In genomic region chr2:241422350-241422749, GRCh38 we compare ENCODE assay signal across 28 cellular contexts.
"Had no signal": no experiment of that assay in that cellular context is flagged by ENCODE, and none has a peak within 500 bp of the region (broad histone marks: within the 10 kb centered on the region; RNA-seq: fewer than 3 reads in every experiment).

No MANE protein-coding gene starts in this region.

- ATAC-seq: activated CD4-positive, alpha-beta T cell treated with anti-CD3 and anti-CD28 coated beads for 36 hours; activated CD8-positive, alpha-beta memory T cell treated with anti-CD3 and anti-CD28 coated beads, Interleukin-2, amount 10 ng/mL, durations not matched to agents 7 days and 5 days; activated CD8-positive, alpha-beta T cell treated with anti-CD3 and anti-CD28 coated beads, Interleukin-2, amount 10 ng/mL, durations not matched to agents 7 days and 5 days; activated naive CD8-positive, alpha-beta T cell treated with anti-CD3 and anti-CD28 coated beads, Interleukin-2, amount 50 U/mL, for 24 hours; body of pancreas; effector memory CD8-positive, alpha-beta T cell; gastroesophageal sphincter had no signal

- H3K27ac ChIP-seq: adrenal gland, body of pancreas, epithelial cell of prostate, esophagus squamous epithelium, gastroesophageal sphincter had no signal

- H3K4me1 ChIP-seq: adrenal gland, body of pancreas, esophagus squamous epithelium, gastroesophageal sphincter had no signal

- H3K4me3 ChIP-seq: adrenal gland, body of pancreas, esophagus squamous epithelium, gastroesophageal sphincter had no signal

- H3K9me3 ChIP-seq: body of pancreas had no signal

- DNase-seq: activated CD4-positive, alpha-beta memory T cell treated with anti-CD3 and anti-CD28 coated beads for 36 hours; activated CD4-positive, alpha-beta T cell treated with anti-CD3 and anti-CD28 coated beads for 36 hours; activated CD4-positive, alpha-beta T cell treated with anti-CD3 and anti-CD28 coated beads, Interleukin-2, amount 10 ng/mL, durations not matched to agents 24 days and 14 days; activated CD4-positive, CD25-positive, alpha-beta regulatory T cell; activated CD4-positive, CD25-positive, alpha-beta regulatory T cell treated with anti-CD3 and anti-CD28 coated beads, Interleukin-2, amount 50 U/mL, for 72 hours; activated CD8-positive, alpha-beta memory T cell treated with anti-CD3 and anti-CD28 coated beads, Interleukin-2, amount 10 ng/mL, durations not matched to agents 7 days and 5 days; activated CD8-positive, alpha-beta memory T cell treated with anti-CD3 and anti-CD28 coated beads, Interleukin-2, amount 50 U/mL, for 4 hours; activated CD8-positive, alpha-beta T cell treated with anti-CD3 and anti-CD28 coated beads, Interleukin-2, amount 10 ng/mL, durations not matched to agents 7 days and 5 days; activated effector memory CD4-positive, alpha-beta T cell treated with anti-CD3 and anti-CD28 coated beads, Interleukin-2, amount 50 U/mL, for 16 hours; activated naive CD4-positive, alpha-beta T cell treated with anti-CD3 and anti-CD28 coated beads for 36 hours; activated naive CD8-positive, alpha-beta T cell treated with anti-CD3 and anti-CD28 coated beads for 36 hours; activated naive CD8-positive, alpha-beta T cell treated with anti-CD3 and anti-CD28 coated beads, Interleukin-2, amount 50 U/mL, for 24 hours; activated T-cell treated with anti-CD3 and anti-CD28 coated beads, Interleukin-2, amount 50 U/mL, for 1 hour; activated T-cell treated with anti-CD3 and anti-CD28 coated beads, Interleukin-2, amount 50 U/mL, for 48 hours; adrenal gland; amygdala; aorta; body of pancreas; caudate nucleus; cortex of kidney; dermis blood vessel endothelial cell; effector CD4-positive, alpha-beta T cell; effector memory CD8-positive, alpha-beta T cell; esophagus squamous epithelium; foreskin melanocyte; T-helper 2 cell had no signal

- H3K27me3 ChIP-seq: adrenal gland, body of pancreas, esophagus squamous epithelium, gastroesophageal sphincter had no signal
